Comparison of ENCODE assay signal across 8 cellular contexts in the genomic region with DNA sequence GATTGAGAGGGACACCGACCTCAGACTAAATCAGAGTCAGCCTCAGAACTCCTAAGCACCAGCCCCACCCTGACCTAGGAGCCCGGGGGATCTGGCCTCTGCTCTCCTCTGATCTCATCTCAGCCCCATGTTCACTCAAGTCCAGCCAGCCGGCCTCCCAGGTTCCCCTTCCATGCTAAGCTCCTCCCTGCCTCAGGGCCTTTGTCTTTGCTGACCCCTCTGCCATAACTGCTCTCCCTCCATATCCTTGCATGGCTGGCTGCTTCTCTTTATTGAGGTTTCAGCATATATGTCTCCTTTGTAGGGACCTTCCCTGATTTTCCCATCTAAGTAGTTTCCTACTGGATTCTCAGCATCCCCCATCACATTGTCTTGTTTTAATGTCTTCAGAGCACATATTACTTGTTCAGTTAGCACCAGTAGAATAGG. TPM values are rescaled to one million over a fixed set of nuclear protein-coding genes. Genes with fewer than 3 reads are reported as not detected.
A peak's percentile ranks its signal among the peaks of the same experiment; 100 is the strongest.
DNase-seq lines count a peak whose midpoint lies in the region; ATAC-seq and TF ChIP-seq lines count a peak whose summit lies in the region.

No MANE protein-coding gene starts in this region.

- H3K27ac ChIP-seq in left ventricle myocardium inferior (replicated peaks): peak overlapping the region; percentile 92

- intact Hi-C loops in left ventricle myocardium inferior (cut with micrococcal nuclease): no loop called here

- peak overlapping the region; percentile 69 for H3K4me3 ChIP-seq in left ventricle myocardium inferior
- H3K4me3 ChIP-seq in skeletal muscle satellite cell (ENCODE audit: low read length): peak overlapping the region; percentile 69

- DNase-seq in OCI-M1 (lab: John Stamatoyannopoulos, UW) (peak; percentile 16), left ventricle myocardium inferior (no peak), NCI-H2196 (lab: John Stamatoyannopoulos, UW; ENCODE audit: unreplicated experiment) (no peak), NCI-H2227 (lab: John Stamatoyannopoulos, UW; ENCODE audit: unreplicated experiment) (no peak)
- DNase-seq in stimulated activated CD4-positive, alpha-beta T cell treated with anti-CD3 and anti-CD28 coated beads, Interleukin-12 subunit alpha, Interleukin-12 subunit beta, amount 100 ng/mL, for 4 hours: no peak

- no peaks in the 10 kb centered on the region for H3K36me3 ChIP-seq in left ventricle myocardium inferior
- no peaks in the 10 kb centered on the region for H3K36me3 ChIP-seq in skeletal muscle satellite cell (ENCODE audit: insufficient read depth, low read length)

- no peak overlapping the region for H3K9ac ChIP-seq in skeletal muscle satellite cell (ENCODE audit: low read depth, low read length)

- H3K4me1 ChIP-seq in left ventricle myocardium inferior: peaks cover 43% of the 10 kb centered on the region
- peaks cover 12% of the 10 kb centered on the region for H3K4me1 ChIP-seq in skeletal muscle satellite cell (ENCODE audit: control insufficient read depth, insufficient read depth, low read length)

- H3K27me3 ChIP-seq in left ventricle myocardium inferior (ENCODE audit: low read depth) (peaks cover 17% of the 10 kb centered on the region), skeletal muscle satellite cell (ENCODE audit: control insufficient read depth, insufficient read depth, low read length) (peaks cover 4% of the 10 kb centered on the region)

- TF ChIP-seq CTCF in left ventricle myocardium inferior (IDR thresholded peaks at IDR 0.05; ENCODE audit: borderline replicate concordance): no peak

- ATAC-seq in GM18511 (IDR thresholded peaks at IDR 0.05; ENCODE audit: unreplicated experiment) (peak; percentile 15), GM21529 (IDR thresholded peaks at IDR 0.05; ENCODE audit: unreplicated experiment) (no peak)

- peak overlapping the region; percentile 89 for H3K4me2 ChIP-seq in skeletal muscle satellite cell (ENCODE audit: low read length)

- no peaks in the 10 kb centered on the region for H3K9me3 ChIP-seq in left ventricle myocardium inferior (replicated peaks)
- H3K9me3 ChIP-seq in skeletal muscle satellite cell (replicated peaks; ENCODE audit: low read length): no peaks in the 10 kb centered on the region

RNA-seq across cellular contexts. Expression of gene SLC15A3, which starts 0.8 kb away (rescaled TPM):
- total RNA-seq in left ventricle myocardium inferior: 15.4 TPM
- 1.5 and 2.0 TPM in 2 replicates for total RNA-seq in skeletal muscle satellite cell (2012; rRNA removed)

RNA-seq across cellular contexts. Expression of gene CD6, which starts 18.7 kb away (rescaled TPM):
- 0.47 TPM for total RNA-seq in left ventricle myocardium inferior
- total RNA-seq in skeletal muscle satellite cell (2012; rRNA removed): not detected in 2 replicates

RNA-seq across cellular contexts. Expression of gene TMEM132A, which starts 28.5 kb away (rescaled TPM):
- 6.4 TPM for total RNA-seq in left ventricle myocardium inferior
- 8.4 and 19.7 TPM in 2 replicates for total RNA-seq in skeletal muscle satellite cell (2012; rRNA removed)

RNA-seq across cellular contexts. Expression of gene TMEM109, which starts 38.8 kb away (rescaled TPM):
- total RNA-seq in left ventricle myocardium inferior: 86.7 TPM
- 26.6 and 54.6 TPM in 2 replicates for total RNA-seq in skeletal muscle satellite cell (2012; rRNA removed)

RNA-seq across cellular contexts. Expression of gene PRPF19, which starts 46.4 kb away (rescaled TPM):
- 36.5 TPM for total RNA-seq in left ventricle myocardium inferior
- total RNA-seq in skeletal muscle satellite cell (2012; rRNA removed): 60.1 and 74.9 TPM in 2 replicates
